27 cellular contexts compared by ENCODE assay signal in the genomic region with DNA sequence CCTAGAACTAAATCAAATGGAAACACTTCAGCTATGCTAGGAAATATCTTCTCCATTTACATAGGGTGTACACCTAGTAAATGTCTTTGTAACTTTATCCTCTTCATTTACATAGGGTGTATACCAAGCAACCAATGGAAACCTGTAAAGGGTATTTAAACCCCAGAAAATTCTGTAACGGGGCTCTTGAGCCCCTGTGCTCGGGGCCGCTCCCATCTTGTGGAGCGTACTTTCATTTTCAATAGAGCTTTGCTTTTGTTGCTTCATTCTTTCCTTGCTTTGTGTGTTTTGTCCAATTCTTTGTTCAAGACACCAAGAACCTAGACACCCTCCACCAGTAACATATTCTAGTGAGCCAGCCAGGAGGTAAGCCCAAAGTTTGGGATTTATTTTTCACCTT. TPM values are rescaled to one million over a fixed set of nuclear protein-coding genes. Genes with fewer than 3 reads are reported as not detected.
DNase-seq lines count a peak whose midpoint lies in the region; ATAC-seq and TF ChIP-seq lines count a peak whose summit lies in the region.
"Had no signal": no experiment of that assay in that cellular context is flagged by ENCODE, and none has a peak within 500 bp of the region (broad histone marks: within the 10 kb centered on the region; RNA-seq: fewer than 3 reads in every experiment).

No MANE protein-coding gene starts in this region.

- DNase-seq in NCI-H2171 treated with DMSO at 0.1 percent for 48 hours (lab: John Stamatoyannopoulos, UW) (peak; percentile 18), NCI-H2171 (lab: John Stamatoyannopoulos, UW) (no peak), Panc1 (ENCODE audit: low read depth, low spot score) (no peak), esophagus squamous epithelium (lab: John Stamatoyannopoulos, UW) (no peak), upper lobe of right lung (no peak), RPMI8226 (no peak), GM23248 (no peak)
- DNase-seq: Caco-2; CD4-positive, alpha-beta memory T cell; DMS 273 treated with DMSO at 0.1 percent for 48 hours; DMS79 treated with DMSO at 0.1 percent for 48 hours; Kasumi-1; NCI-H1048; NCI-H1417 treated with DMSO at 0.1 percent for 48 hours; NCI-H187; NCI-H2107; NCI-H524 treated with DMSO at 0.1 percent for 48 hours; PC-9; SIG-M5 had no signal

- H2AFZ ChIP-seq in GM23248, result no peak overlapping the region
- H2AFZ ChIP-seq: GM23338, PC-9 had no signal

- H3K4me3 ChIP-seq in Panc1 (ENCODE audit: low read depth in 2 of 2, low read length in 2 of 2), result peak overlapping the region; percentile 23 to 40
- peak overlapping the region in 3 of 4 donors; percentile 6 to 21 (median 6) for H3K4me3 ChIP-seq in esophagus squamous epithelium
- peak overlapping the region; percentile 14 for H3K4me3 ChIP-seq in upper lobe of right lung
- no peak overlapping the region for H3K4me3 ChIP-seq in GM23248
- H3K4me3 ChIP-seq: BLaER1 treated with 17β-estradiol and CSF1 and Interleukin-3, amounts not matched to agents 10 nM and 100 nM; GM12878; GM23338; HAP-1; PC-9 had no signal

- H3K4me1 ChIP-seq in Panc1 (ENCODE audit: control insufficient read depth, insufficient read depth, low read length), result no peaks in the 10 kb centered on the region
- H3K4me1 ChIP-seq in esophagus squamous epithelium, result peaks cover 0 to 9% (median 0%) of the 10 kb centered on the region in 3 donors
- H3K4me1 ChIP-seq in upper lobe of right lung, result no peaks in the 10 kb centered on the region
- H3K4me1 ChIP-seq in GM23248 (ENCODE audit: insufficient read depth), result no peaks in the 10 kb centered on the region
- H3K4me1 ChIP-seq: BLaER1 treated with 17β-estradiol and CSF1 and Interleukin-3, amounts not matched to agents 10 nM and 100 nM; Caco-2; HAP-1 had no signal

- intact Hi-C loops in Panc1 (cut with micrococcal nuclease; ENCODE audit: unreplicated experiment), result no loop called here
- intact Hi-C loops in esophagus squamous epithelium (cut with DNase I), result no loop called here
- intact Hi-C loops in upper lobe of right lung (cut with DNase I), result no loop called here

- H3F3A ChIP-seq in GM23248 (ENCODE audit: insufficient read depth), result no peaks in the 10 kb centered on the region

- in situ Hi-C loops in Panc1 (cut with HindIII; ENCODE audit: low pct_unique_long_range_greater_than_20kb, low sequenced_read_pairs) (no loop called here), GM23248 (cut with MboI) (no loop called here)

- H4K20me1 ChIP-seq in GM23248 (ENCODE audit: insufficient read depth), result no peaks in the 10 kb centered on the region
- H4K20me1 ChIP-seq: BLaER1 treated with 17β-estradiol and CSF1 and Interleukin-3, amounts not matched to agents 10 nM and 100 nM had no signal

- H3K9me3 ChIP-seq in Panc1 (ENCODE audit: control insufficient read depth, insufficient read depth, low read depth, low read length), result no peaks in the 10 kb centered on the region
- H3K9me3 ChIP-seq in esophagus squamous epithelium, result peaks cover 0 to 7% (median 3%) of the 10 kb centered on the region in 3 donors
- no peaks in the 10 kb centered on the region for H3K9me3 ChIP-seq in upper lobe of right lung
- no peaks in the 10 kb centered on the region for H3K9me3 ChIP-seq in GM23248 (ENCODE audit: low read depth)
- H3K9me3 ChIP-seq: Caco-2, HAP-1 had no signal

- ATAC-seq in Panc1 (no peak), upper lobe of right lung (no peak), GM21447 (IDR thresholded peaks at IDR 0.05; ENCODE audit: unreplicated experiment) (no peak)
- ATAC-seq: GM12878, GM23338 had no signal

- TF ChIP-seq CTCF in Panc1 (IDR thresholded peaks at IDR 0.05) (no peak), esophagus squamous epithelium (IDR thresholded peaks at IDR 0.05) (no peak), upper lobe of right lung (IDR thresholded peaks at IDR 0.05) (no peak)

- POLR2A ChIA-PET in Panc1 (lab: Charles Lee), result no interaction called here

- BruUV-seq in Panc1 (replicated peaks; lab: Mats Ljungman, UMichigan), result no TSS peak

- H3K9ac ChIP-seq in GM23248, result no peak overlapping the region
- H3K9ac ChIP-seq: BLaER1 treated with 17β-estradiol and CSF1 and Interleukin-3, amounts not matched to agents 10 nM and 100 nM had no signal

- no peaks in the 10 kb centered on the region for H3K79me2 ChIP-seq in GM23248 (ENCODE audit: insufficient read depth)

- no peaks in the 10 kb centered on the region for H3K9me2 ChIP-seq in GM23248 (ENCODE audit: insufficient read depth)

- H3K27ac ChIP-seq in Panc1 (ENCODE audit: low read length), result no peak overlapping the region
- H3K27ac ChIP-seq in esophagus squamous epithelium, result no peak overlapping the region
- peak overlapping the region; percentile 39 for H3K27ac ChIP-seq in upper lobe of right lung
- no peak overlapping the region for H3K27ac ChIP-seq in GM23248
- H3K27ac ChIP-seq: 22Rv1; BLaER1 treated with 17β-estradiol and CSF1 and Interleukin-3, amounts not matched to agents 10 nM and 100 nM; PC-9 had no signal

- no peaks in the 10 kb centered on the region for H3K36me3 ChIP-seq in Panc1 (ENCODE audit: control insufficient read depth, insufficient read depth, low read length)
- no peaks in the 10 kb centered on the region for H3K36me3 ChIP-seq in esophagus squamous epithelium
- H3K36me3 ChIP-seq in upper lobe of right lung, result no peaks in the 10 kb centered on the region
- no peaks in the 10 kb centered on the region for H3K36me3 ChIP-seq in GM23248 (ENCODE audit: low read depth)
- H3K36me3 ChIP-seq: BLaER1 treated with 17β-estradiol and CSF1 and Interleukin-3, amounts not matched to agents 10 nM and 100 nM; HAP-1 had no signal

- no peak overlapping the region for H3K4me2 ChIP-seq in GM23248 (ENCODE audit: unreplicated experiment)
- H3K4me2 ChIP-seq: BLaER1 treated with 17β-estradiol and CSF1 and Interleukin-3, amounts not matched to agents 10 nM and 100 nM; GM23338; PC-9 had no signal

- WGBS in esophagus squamous epithelium, 2 donors, result 56 to 60% methylated on average over 4 of the region's 4 CpGs
- 46 to 59% methylated on average over 4 of the region's 4 CpGs for WGBS in GM23248 (ENCODE audit: low coverage in 1 of 2, low lambda C conversion rate in 2 of 2, missing lambda C conversion rate in 2 of 2), 2 experiments

- CTCF ChIA-PET in Panc1 (lab: Charles Lee), result interaction anchor here (0.6 kb wide), 1 partner anchor 700 kb away, joined by 3 read pairs; no protein-coding TSS in a partner anchor

- no peak for TF ChIP-seq POLR2A in esophagus squamous epithelium (IDR thresholded peaks at IDR 0.05)

- no peaks in the 10 kb centered on the region; the same call in 1 of the 2 replicates for H3K27me3 ChIP-seq in Panc1 (ENCODE audit: control insufficient read depth, insufficient read depth, low read length)
- peaks cover 0 to 13% (median 0%) of the 10 kb centered on the region in 4 donors for H3K27me3 ChIP-seq in esophagus squamous epithelium
- H3K27me3 ChIP-seq in upper lobe of right lung, result no peaks in the 10 kb centered on the region
- no peaks in the 10 kb centered on the region for H3K27me3 ChIP-seq in GM23248 (replicated peaks; ENCODE audit: insufficient read depth)
- H3K27me3 ChIP-seq: BLaER1 treated with 17β-estradiol and CSF1 and Interleukin-3, amounts not matched to agents 10 nM and 100 nM had no signal

RNA-seq across cellular contexts. Expression of a gene that starts 19.5 kb away (rescaled TPM):
- total RNA-seq in Panc1 (2021; ENCODE audit: unreplicated experiment) (1.3 TPM), esophagus squamous epithelium (10 to 100 TPM; 16.9 to 31.0 (median 28.8) TPM), upper lobe of right lung (6.8 TPM)
- 0.58 TPM for polyA plus RNA-seq in Panc1 (2012; ENCODE audit: insufficient read length)
- total RNA-seq in GM23248 (2014; rRNA removed; shearing (Covaris generic)), result not detected in 2 replicates
- polyA plus RNA-seq in GM23248 (2016; fragmentation: Nextera tagmentation; extraction: Ambion mirVana), result not detected in 2 replicates
- total RNA-seq: CD4-positive, alpha-beta memory T cell; PC-9; T-helper 1 cell treated with Interleukin-12 subunit alpha and Interleukin-12 subunit beta and Interleukin-4 antibody, amounts not matched to agents 30 ng/mL and 1 ng/mL, for 36 hours had no signal
- polyA plus RNA-seq: CD4-positive, alpha-beta memory T cell; IgD-negative memory B cell had no signal
